23 cellular contexts compared by ENCODE assay signal in genomic region chr5:167985373-167985772, GRCh38.
"Had no signal": no experiment of that assay in that cellular context is flagged by ENCODE, and none has a peak within 500 bp of the region (broad histone marks: within the 10 kb centered on the region; RNA-seq: fewer than 3 reads in every experiment).

No MANE protein-coding gene starts in this region.

- H3K9me3 ChIP-seq: left lung, testis, uterus had no signal

- H3K4me3 Mint-ChIP-seq: activated CD4-positive, alpha-beta T cell treated with anti-CD3 and anti-CD28 coated beads, Interleukin-2, amount 10 ng/mL, durations not matched to agents 7 days and 5 days; activated CD8-positive, alpha-beta T cell treated with anti-CD3 and anti-CD28 coated beads, Interleukin-2, amount 10 ng/mL, durations not matched to agents 7 days and 5 days; activated naive CD4-positive, alpha-beta T cell treated with anti-CD3 and anti-CD28 coated beads, Interleukin-2, amount 50 U/mL, for 24 hours; activated T-helper 1 cell treated with anti-CD3 and anti-CD28 coated beads, Interleukin-12 subunit alpha, Interleukin-12 subunit beta, Interleukin-2, Interleukin-4 antibody, amounts not matched to agents 30 ng/mL and 10 ng/mL and 1 ng/mL, durations not matched to agents 14 hours and 24 hours and 36 hours; natural killer cell treated with Interleukin-12 subunit alpha and Interleukin-12 subunit beta and Interleukin-15 and Interleukin-18, amount 100 ng/mL, for 72 hours had no signal

- H3K27ac Mint-ChIP-seq: activated CD4-positive, alpha-beta T cell treated with anti-CD3 and anti-CD28 coated beads, Interleukin-2, amount 10 ng/mL, durations not matched to agents 7 days and 5 days; activated CD8-positive, alpha-beta T cell treated with anti-CD3 and anti-CD28 coated beads, Interleukin-2, amount 10 ng/mL, durations not matched to agents 7 days and 5 days; activated naive CD4-positive, alpha-beta T cell treated with anti-CD3 and anti-CD28 coated beads, Interleukin-2, amount 50 U/mL, for 24 hours; activated T-helper 1 cell treated with anti-CD3 and anti-CD28 coated beads, Interleukin-12 subunit alpha, Interleukin-12 subunit beta, Interleukin-2, Interleukin-4 antibody, amounts not matched to agents 30 ng/mL and 10 ng/mL and 1 ng/mL, durations not matched to agents 14 hours and 24 hours and 36 hours; natural killer cell treated with Interleukin-12 subunit alpha and Interleukin-12 subunit beta and Interleukin-15 and Interleukin-18, amount 100 ng/mL, for 72 hours had no signal

- DNase-seq: activated CD4-positive, alpha-beta T cell treated with anti-CD3 and anti-CD28 coated beads, Interleukin-2, amount 10 ng/mL, durations not matched to agents 7 days and 5 days; activated CD4-positive, CD25-positive, alpha-beta regulatory T cell treated with anti-CD3 and anti-CD28 coated beads, Interleukin-2, amount 50 U/mL, for 72 hours; activated CD8-positive, alpha-beta T cell treated with anti-CD3 and anti-CD28 coated beads, Interleukin-2, amount 10 ng/mL, durations not matched to agents 7 days and 5 days; activated gamma-delta T cell; anterior cingulate cortex; brain microvascular endothelial cell; caudate nucleus; dermis blood vessel endothelial cell; effector CD8-positive, alpha-beta T cell; head of caudate nucleus; left lung; stimulated activated CD4-positive, alpha-beta T cell treated with anti-CD3 and anti-CD28 coated beads, Interleukin-2, amount 100 ng/mL, for 48 hours; stimulated activated CD8-positive, alpha-beta memory T cell treated with anti-CD3 and anti-CD28 coated beads, Interleukin-4, amount 100 ng/mL, for 48 hours; stimulated activated naive CD4-positive, alpha-beta T cell; T-helper 1 cell; testis; trophoblast cell; uterus; WERI-Rb-1 had no signal

- H3K9me3 Mint-ChIP-seq: activated CD4-positive, alpha-beta T cell treated with anti-CD3 and anti-CD28 coated beads, Interleukin-2, amount 10 ng/mL, durations not matched to agents 7 days and 5 days; activated T-helper 1 cell treated with anti-CD3 and anti-CD28 coated beads, Interleukin-12 subunit alpha, Interleukin-12 subunit beta, Interleukin-2, Interleukin-4 antibody, amounts not matched to agents 30 ng/mL and 10 ng/mL and 1 ng/mL, durations not matched to agents 14 hours and 24 hours and 36 hours had no signal

- H3K4me3 ChIP-seq: left lung, testis, uterus had no signal

- ATAC-seq: activated CD8-positive, alpha-beta T cell treated with anti-CD3 and anti-CD28 coated beads, Interleukin-2, amount 10 ng/mL, durations not matched to agents 7 days and 5 days; esophagus mucosa; left lung; natural killer cell treated with Interleukin-12 subunit alpha and Interleukin-12 subunit beta and Interleukin-15 and Interleukin-18, amount 100 ng/mL, for 72 hours had no signal

- H3K4me1 ChIP-seq: left lung, testis, uterus had no signal

- H3K36me3 ChIP-seq: brain microvascular endothelial cell, left lung, uterus, WERI-Rb-1 had no signal

- H3K27ac ChIP-seq: brain microvascular endothelial cell, left lung, testis, uterus, WERI-Rb-1 had no signal

- H3K4me1 Mint-ChIP-seq: activated CD4-positive, alpha-beta T cell treated with anti-CD3 and anti-CD28 coated beads, Interleukin-2, amount 10 ng/mL, durations not matched to agents 7 days and 5 days; activated naive CD4-positive, alpha-beta T cell treated with anti-CD3 and anti-CD28 coated beads, Interleukin-2, amount 50 U/mL, for 24 hours had no signal

- H3K36me3 Mint-ChIP-seq: activated naive CD4-positive, alpha-beta T cell treated with anti-CD3 and anti-CD28 coated beads, Interleukin-2, amount 50 U/mL, for 24 hours; natural killer cell treated with Interleukin-12 subunit alpha and Interleukin-12 subunit beta and Interleukin-15 and Interleukin-18, amount 100 ng/mL, for 72 hours had no signal

- H3K27me3 ChIP-seq: brain microvascular endothelial cell, testis, uterus had no signal
